ENCODE assay signal across 16 cellular contexts in genomic region chr6:156013155-156013554, GRCh38.
DNase-seq lines count a peak whose midpoint lies in the region; ATAC-seq and TF ChIP-seq lines count a peak whose summit lies in the region.
"Had no signal": no experiment of that assay in that cellular context is flagged by ENCODE, and none has a peak within 500 bp of the region (broad histone marks: within the 10 kb centered on the region; RNA-seq: fewer than 3 reads in every experiment).

No MANE protein-coding gene starts in this region.

- H3K4me3 Mint-ChIP-seq in glutamatergic neuron (ENCODE audit: unreplicated experiment), result no peak overlapping the region
- H3K4me3 Mint-ChIP-seq: activated CD4-positive, alpha-beta T cell treated with anti-CD3 and anti-CD28 coated beads, Interleukin-2, amount 10 ng/mL, durations not matched to agents 7 days and 5 days had no signal

- no peak overlapping the region for H3K4me3 ChIP-seq in H7 (ENCODE audit: insufficient read depth, low read depth, low read length)
- H3K4me3 ChIP-seq: K562, pancreas had no signal

- H3K36me3 Mint-ChIP-seq in glutamatergic neuron (ENCODE audit: unreplicated experiment), result no peaks in the 10 kb centered on the region

- H3K27ac Mint-ChIP-seq in glutamatergic neuron (ENCODE audit: unreplicated experiment), result no peak overlapping the region
- H3K27ac Mint-ChIP-seq: activated CD4-positive, alpha-beta T cell treated with anti-CD3 and anti-CD28 coated beads, Interleukin-2, amount 10 ng/mL, durations not matched to agents 7 days and 5 days had no signal

- no peak for TF ChIP-seq CTCF in glutamatergic neuron (IDR thresholded peaks at IDR 0.05; ENCODE audit: partially characterized antibody, unreplicated experiment)

- no peak for ATAC-seq in GM21528 (IDR thresholded peaks at IDR 0.05; ENCODE audit: low FRiP score, unreplicated experiment)
- ATAC-seq: K562, pancreas had no signal

- no peaks in the 10 kb centered on the region for H3K9me3 Mint-ChIP-seq in glutamatergic neuron (ENCODE audit: unreplicated experiment)

- H3K4me1 Mint-ChIP-seq in glutamatergic neuron (ENCODE audit: low read depth, unreplicated experiment), result no peaks in the 10 kb centered on the region

- H3K36me3 ChIP-seq in H7 (replicated peaks; ENCODE audit: control insufficient read depth, insufficient read depth, low read length), result no peaks in the 10 kb centered on the region
- H3K36me3 ChIP-seq: brain microvascular endothelial cell, pancreas had no signal

- H3K27me3 Mint-ChIP-seq in glutamatergic neuron (ENCODE audit: unreplicated experiment), result no peaks in the 10 kb centered on the region
- H3K27me3 Mint-ChIP-seq: activated CD4-positive, alpha-beta T cell treated with anti-CD3 and anti-CD28 coated beads, Interleukin-2, amount 10 ng/mL, durations not matched to agents 7 days and 5 days had no signal

- H3K27me3 ChIP-seq in H7 (ENCODE audit: control insufficient read depth, insufficient read depth, low read length), result no peaks in the 10 kb centered on the region
- H3K27me3 ChIP-seq: brain microvascular endothelial cell, pancreas had no signal

- peak; percentile 23 for DNase-seq in SKM-1 treated with dmso at 0.1 percent for 144 hours (lab: John Stamatoyannopoulos, UW; ENCODE audit: unreplicated experiment)
- no peak for DNase-seq in SKM-1 (lab: John Stamatoyannopoulos, UW; ENCODE audit: unreplicated experiment)
- DNase-seq in DMS79 treated with DMSO at 0.1 percent for 48 hours (lab: John Stamatoyannopoulos, UW), result peak; percentile 94
- peak; percentile 73 for DNase-seq in NCI-H69 (lab: John Stamatoyannopoulos, UW)
- DNase-seq in kidney tubule cell (ENCODE audit: low spot score), result peak; percentile 63
- no peak for DNase-seq in H7
- DNase-seq in glutamatergic neuron, result no peak
- DNase-seq: activated CD4-positive, alpha-beta T cell treated with anti-CD3 and anti-CD28 coated beads, Interleukin-2, amount 10 ng/mL, durations not matched to agents 7 days and 5 days; brain microvascular endothelial cell; effector memory CD4-positive, alpha-beta T cell; HCEC 1CT; NCI-H1694; pancreas; T-cell had no signal

Comparison
In these comparisons a context has a peak if more than half of its experiments do, and no peak if none do; other contexts are left out.
1. DNase-seq: peak in SKM-1 treated with dmso at 0.1 percent for 144 hours (single experiment), DMS79 treated with DMSO at 0.1 percent for 48 hours (single experiment), NCI-H69 (single experiment) and kidney tubule cell (single experiment); none in SKM-1 (single experiment), H7 (single experiment) and glutamatergic neuron (single experiment).